ENCODE assay signal across 16 cellular contexts in genomic region chr13:59519776-59520175, GRCh38.
DNase-seq lines count a peak whose midpoint lies in the region; ATAC-seq and TF ChIP-seq lines count a peak whose summit lies in the region.
"Had no signal": no experiment of that assay in that cellular context is flagged by ENCODE, and none has a peak within 500 bp of the region (broad histone marks: within the 10 kb centered on the region; RNA-seq: fewer than 3 reads in every experiment).

No MANE protein-coding gene starts in this region.

- H3K4me3 ChIP-seq in AG04449 (ENCODE audit: low read depth, low read length): no peak overlapping the region
- H3K4me3 ChIP-seq in brain microvascular endothelial cell (ENCODE audit: low read depth, low read length): no peak overlapping the region
- no peak overlapping the region for H3K4me3 ChIP-seq in ovary
- H3K4me3 ChIP-seq: K562 had no signal

- H3K27me3 ChIP-seq in brain microvascular endothelial cell (replicated peaks) (no peaks in the 10 kb centered on the region), ovary (no peaks in the 10 kb centered on the region)

- no peak for TF ChIP-seq EP300 in ovary (IDR thresholded peaks at IDR 0.05)

- CTCF ChIA-PET in AG04449 (lab: Yijun Ruan, JAX): interaction anchor here (1.9 kb wide), 1 partner anchor 128 kb away, joined by 5 read pairs; no protein-coding TSS in a partner anchor

- H3K9me3 ChIP-seq in ovary: no peaks in the 10 kb centered on the region

- no peak for ATAC-seq in SK-N-SH treated with all-trans-retinoic acid at 6 μM for 48 hours
- ATAC-seq: K562 had no signal

- H3K36me3 ChIP-seq in brain microvascular endothelial cell (replicated peaks): no peaks in the 10 kb centered on the region
- no peaks in the 10 kb centered on the region for H3K36me3 ChIP-seq in ovary

- DNase-seq in AG04449 (ENCODE audit: low read depth, low spot score) (peak; percentile 3), G401 (ENCODE audit: low spot score) (peak; percentile 7), brain microvascular endothelial cell (peak; percentile 35), fibroblast of peridontal ligament (ENCODE audit: extremely low read depth) (peak; percentile 57), DMS153 treated with DMSO at 0.1 percent for 48 hours (lab: John Stamatoyannopoulos, UW; ENCODE audit: unreplicated experiment) (no peak), DMS153 (lab: John Stamatoyannopoulos, UW) (no peak), ovary (no peak)
- DNase-seq: 8988T; C1 segment of cervical spinal cord; Calu3; CD4-positive, alpha-beta T cell; DMS53; HCEC 1CT; HFFc6 had no signal

- intact Hi-C loops in ovary (cut with DNase I): no loop called here

- WGBS in ovary, 3 donors: 81 to 94% (median 84%) methylated on average over 2 of the region's 2 CpGs

- TF ChIP-seq CTCF in AG04449 (IDR thresholded peaks at IDR 0.05; ENCODE audit: insufficient read depth, low read length, missing control alignments): no peak
- no peak for TF ChIP-seq CTCF in brain microvascular endothelial cell (IDR thresholded peaks at IDR 0.05; ENCODE audit: low read depth, low read length, missing control alignments)
- no peak for TF ChIP-seq CTCF in ovary (IDR thresholded peaks at IDR 0.05)

- POLR2A ChIA-PET in AG04449 (lab: Yijun Ruan, JAX): no interaction called here

- TF ChIP-seq POLR2A in ovary (IDR thresholded peaks at IDR 0.05): no peak

- in situ Hi-C loops in G401 (cut with HindIII; ENCODE audit: low sequenced_read_pairs) (no loop called here), brain microvascular endothelial cell (cut with HindIII; ENCODE audit: low pct_ligation_motif_present, low sequenced_read_pairs) (no loop called here)

- no peaks in the 10 kb centered on the region for H3K4me1 ChIP-seq in ovary (ENCODE audit: insufficient read depth)

- H3K27ac ChIP-seq in brain microvascular endothelial cell (no peak overlapping the region), ovary (no peak overlapping the region)

TF ChIP-seq in SK-N-SH treated with all-trans-retinoic acid at 6 μM for 48 hours, 23 proteins besides CTCF, POLR2A, EP300 and RAD21:
- TF ChIP-seq CREB5 (CRISPR knock-in tag; IDR thresholded peaks at IDR 0.05; ENCODE audit: low read depth): no peak
- no peak for TF ChIP-seq ZFP30 (CRISPR knock-in tag; IDR thresholded peaks at IDR 0.05)
- TF ChIP-seq PATZ1 (CRISPR knock-in tag; IDR thresholded peaks at IDR 0.05; ENCODE audit: borderline replicate concordance): no peak
- TF ChIP-seq ZFP3 (CRISPR knock-in tag; IDR thresholded peaks at IDR 0.05): no peak
- no peak for TF ChIP-seq CSDC2 (CRISPR knock-in tag; IDR thresholded peaks at IDR 0.05)
- TF ChIP-seq OSR1 (CRISPR knock-in tag; IDR thresholded peaks at IDR 0.05): no peak
- TF ChIP-seq TSHZ2 (CRISPR knock-in tag; IDR thresholded peaks at IDR 0.05): no peak
- no peak for TF ChIP-seq TOX (CRISPR knock-in tag; IDR thresholded peaks at IDR 0.05; ENCODE audit: borderline replicate concordance)
- no peak for TF ChIP-seq ISL1 (CRISPR knock-in tag; IDR thresholded peaks at IDR 0.05)
- no peak for TF ChIP-seq ZNF8 (CRISPR knock-in tag; IDR thresholded peaks at IDR 0.05)
- no peak for TF ChIP-seq ESRRG (CRISPR knock-in tag; IDR thresholded peaks at IDR 0.05)
- TF ChIP-seq ZNF70 (CRISPR knock-in tag; IDR thresholded peaks at IDR 0.05): no peak
TF ChIP-seq in SK-N-SH treated with all-trans-retinoic acid at 6 μM for 48 hours: peak in this region for 0.

Comparison
In these comparisons a context has a peak if more than half of its experiments do, and no peak if none do; other contexts are left out.
1. DNase-seq: peak in AG04449 (single experiment), G401 (single experiment), brain microvascular endothelial cell (single experiment) and fibroblast of peridontal ligament (single experiment); none in DMS153 treated with DMSO at 0.1 percent for 48 hours (single experiment), DMS153 (single experiment) and ovary (0 of 5).